In genomic region chr3:135891121-135891520, GRCh38 we compare ENCODE assay signal across 27 cellular contexts.
DNase-seq lines count a peak whose midpoint lies in the region; ATAC-seq, FAIRE-seq and TF ChIP-seq lines count a peak whose summit lies in the region.
"Had no signal": no experiment of that assay in that cellular context is flagged by ENCODE, and none has a peak within 500 bp of the region (broad histone marks: within the 10 kb centered on the region; RNA-seq: fewer than 3 reads in every experiment).

No MANE protein-coding gene starts in this region.

- no TSS peak for BruUV-seq in K562 (replicated peaks; lab: Mats Ljungman, UMichigan)

- DNase-seq in SK-N-SH (no peak), RPMI7951 (ENCODE audit: low read depth) (peak; percentile 69), K562 (ENCODE audit: extremely low read depth in 1 of 4, low spot score in 3 of 4) (no peak), HuH-7.5 (ENCODE audit: low spot score) (no peak), coronary artery (ENCODE audit: low spot score) (no peak)
- no peak for DNase-seq in central memory CD4-positive, alpha-beta T cell
- DNase-seq: 8988T; CD8-positive, alpha-beta memory T cell; DMS79; GDM1; KG1; NCI-H1105 treated with DMSO at 0.1 percent for 48 hours; NCI-H1694 treated with DMSO at 0.1 percent for 48 hours; NCI-H2107; NCI-H226; NCI-H524 treated with DMSO at 0.1 percent for 48 hours; Peyer's patch; SHP77; T-helper 2 cell had no signal

- TF ChIP-seq POLR2A in K562 (conservative IDR thresholded peaks at IDR 0.05): no peak

- no peak for TF ChIP-seq RAD21 in SK-N-SH (IDR thresholded peaks at IDR 0.05; ENCODE audit: low read length)
- no peak for TF ChIP-seq RAD21 in K562 (CRISPR knock-in tag; conservative IDR thresholded peaks at IDR 0.05 in 1 of 2, IDR thresholded peaks at IDR 0.05 in 1 of 2)

- H3K9me1 ChIP-seq in K562 (ENCODE audit: control insufficient read depth, insufficient read depth, low read length): no peaks in the 10 kb centered on the region

- no peak for FAIRE-seq in K562 (lab: Jason Lieb, UNC)
- FAIRE-seq: D721Med, GM12878, GM18507, H1 had no signal

- H3K79me2 ChIP-seq in SK-N-SH (ENCODE audit: insufficient read depth) (no peaks in the 10 kb centered on the region), K562 (ENCODE audit: control insufficient read depth, insufficient read depth, low read length) (no peaks in the 10 kb centered on the region)

- H3F3A ChIP-seq in SK-N-SH (replicated peaks; ENCODE audit: insufficient read depth): no peaks in the 10 kb centered on the region

- H3K27me3 ChIP-seq in SK-N-SH (ENCODE audit: insufficient read depth) (no peaks in the 10 kb centered on the region), K562 (ENCODE audit: control insufficient read depth in 2 of 2, insufficient read depth in 2 of 2, low read length in 2 of 2) (no peaks in the 10 kb centered on the region)
- H3K27me3 ChIP-seq: BLaER1, Peyer's patch had no signal

- H3K36me3 ChIP-seq in SK-N-SH (replicated peaks in 1 of 2; ENCODE audit: control insufficient read depth in 1 of 2, insufficient read depth in 2 of 2, low read length in 1 of 2) (no peaks in the 10 kb centered on the region), K562 (ENCODE audit: control insufficient read depth, insufficient read depth, low read length) (no peaks in the 10 kb centered on the region)
- H3K36me3 ChIP-seq: BLaER1, Peyer's patch had no signal

- intact Hi-C loops in K562 (cut with micrococcal nuclease): loop anchor here (10.0 kb wide), 2 partner anchors 1096 to 1286 kb away; partner anchors contain the start of gene EPHB1

- H3K27ac ChIP-seq in SK-N-SH (ENCODE audit: low read depth in 2 of 2, low read length in 1 of 2) (no peak overlapping the region), K562 (ENCODE audit: extremely low read depth, low read depth, low read length) (no peak overlapping the region), coronary artery (no peak overlapping the region)
- H3K27ac ChIP-seq: BLaER1, HL-60, Peyer's patch had no signal

- CTCF ChIA-PET in SK-N-SH (lab: Yijun Ruan, JAX): interaction anchor here (0.7 to 5.8 kb wide), 4 partner anchors 152 to 1290 kb away, joined by 3 to 29 read pairs (median 4); partner anchors contain the start of gene EPHB1
- CTCF ChIA-PET in K562 (lab: Yijun Ruan, JAX; ENCODE audit: low intra/inter-chr PET ratio): no interaction called here

- H3K9me2 ChIP-seq in SK-N-SH: no peaks in the 10 kb centered on the region

- H4K20me1 ChIP-seq in SK-N-SH (ENCODE audit: insufficient read depth): no peaks in the 10 kb centered on the region
- H4K20me1 ChIP-seq in K562 (replicated peaks; ENCODE audit: control insufficient read depth, insufficient read depth, low read length): no peaks in the 10 kb centered on the region
- H4K20me1 ChIP-seq: BLaER1 had no signal

- TF ChIP-seq EP300 in SK-N-SH (IDR thresholded peaks at IDR 0.05; ENCODE audit: borderline replicate concordance in 1 of 2, low read depth in 1 of 2, low read length in 1 of 2): no peak
- TF ChIP-seq EP300 in K562 (IDR thresholded peaks at IDR 0.05; ENCODE audit: low read length): no peak

- no peaks in the 10 kb centered on the region for H3K9me3 ChIP-seq in SK-N-SH
- H3K9me3 ChIP-seq in K562 (replicated peaks; ENCODE audit: control insufficient read depth, insufficient read depth, low read depth, low read length): no peaks in the 10 kb centered on the region
- H3K9me3 ChIP-seq: BLaER1, Peyer's patch had no signal

- H3K4me1 ChIP-seq in SK-N-SH (ENCODE audit: control insufficient read depth in 1 of 2, insufficient read depth in 2 of 2, low read depth in 1 of 2, low read length in 1 of 2): no peaks in the 10 kb centered on the region
- no peaks in the 10 kb centered on the region for H3K4me1 ChIP-seq in K562 (replicated peaks in 1 of 2; ENCODE audit: control insufficient read depth in 2 of 2, insufficient read depth in 2 of 2, low read length in 2 of 2)
- H3K4me1 ChIP-seq: BLaER1, Peyer's patch had no signal

- POLR2A ChIA-PET in SK-N-SH (lab: Yijun Ruan, JAX) (no interaction called here), K562 (lab: Yijun Ruan, JAX) (interaction anchor here (1.1 kb wide), 1 partner anchor 10 kb away, joined by 3 read pairs; no protein-coding TSS in a partner anchor)

- no peak overlapping the region for H3K4me3 ChIP-seq in SK-N-SH (ENCODE audit: low read depth in 2 of 2, low read length in 1 of 2)
- H3K4me3 ChIP-seq in K562: no peak overlapping the region
- H3K4me3 ChIP-seq in coronary artery: no peak overlapping the region
- H3K4me3 ChIP-seq: BLaER1, GM12878, Peyer's patch had no signal

- ATAC-seq in SK-N-SH treated with all-trans-retinoic acid at 6 μM for 48 hours (no peak), K562 (no peak), HG02938 (IDR thresholded peaks at IDR 0.05; ENCODE audit: unreplicated experiment) (no peak)
- ATAC-seq: GM12878 had no signal

- H3K4me2 ChIP-seq in SK-N-SH (no peak overlapping the region), K562 (ENCODE audit: insufficient read depth, low read length) (no peak overlapping the region)
- H3K4me2 ChIP-seq: BLaER1 had no signal

- H3K9ac ChIP-seq in SK-N-SH (no peak overlapping the region), K562 (ENCODE audit: insufficient read depth in 1 of 2, low read depth in 2 of 2, low read length in 2 of 2) (no peak overlapping the region)
- H3K9ac ChIP-seq: BLaER1 had no signal

- no peak for TF ChIP-seq CTCF in SK-N-SH (IDR thresholded peaks at IDR 0.05)
- no peak for TF ChIP-seq CTCF in K562 (IDR thresholded peaks at IDR 0.05 in 2 of 3, conservative IDR thresholded peaks at IDR 0.05 in 1 of 3; ENCODE audit: insufficient read depth in 2 of 3, low read depth in 1 of 3, low read length in 3 of 3)
- no peak for TF ChIP-seq CTCF in coronary artery (IDR thresholded peaks at IDR 0.05)

- in situ Hi-C loops in K562 (cut with MboI): loop anchor here (25.0 kb wide), 1 partner anchor 1104 kb away; the partner anchor contains the start of gene EPHB1

- H2AFZ ChIP-seq in SK-N-SH (ENCODE audit: low read depth): no peak overlapping the region
- H2AFZ ChIP-seq in K562 (ENCODE audit: low read depth, low read length): no peak overlapping the region

- WGBS in SK-N-SH (ENCODE audit: low lambda C conversion rate): 37% methylated on average over 4 of the region's 4 CpGs
- WGBS in K562 (ENCODE audit: insufficient coverage, low coverage, missing lambda C conversion rate): 0% methylated on average over 4 of the region's 4 CpGs

TF ChIP-seq in SK-N-SH, 30 proteins besides CTCF, POLR2A, EP300 and RAD21:
- no peak for TF ChIP-seq FOXM1 (IDR thresholded peaks at IDR 0.05; ENCODE audit: low read depth)
- TF ChIP-seq TAF1 (IDR thresholded peaks at IDR 0.05; ENCODE audit: borderline replicate concordance, low read depth, low read length): no peak
- TF ChIP-seq USF1 (IDR thresholded peaks at IDR 0.05; ENCODE audit: borderline replicate concordance, low read depth): peak; percentile 37; the same call in 1 of the 2 replicates

TF ChIP-seq in SK-N-SH treated with all-trans-retinoic acid at 6 μM for 48 hours, 23 proteins besides CTCF, POLR2A, EP300 and RAD21 (continues in another document):
- no peak for TF ChIP-seq PPARA (CRISPR knock-in tag; IDR thresholded peaks at IDR 0.05; ENCODE audit: borderline replicate concordance)
- no peak for TF ChIP-seq ZFP3 (CRISPR knock-in tag; IDR thresholded peaks at IDR 0.05)
- TF ChIP-seq, protein P1, sequence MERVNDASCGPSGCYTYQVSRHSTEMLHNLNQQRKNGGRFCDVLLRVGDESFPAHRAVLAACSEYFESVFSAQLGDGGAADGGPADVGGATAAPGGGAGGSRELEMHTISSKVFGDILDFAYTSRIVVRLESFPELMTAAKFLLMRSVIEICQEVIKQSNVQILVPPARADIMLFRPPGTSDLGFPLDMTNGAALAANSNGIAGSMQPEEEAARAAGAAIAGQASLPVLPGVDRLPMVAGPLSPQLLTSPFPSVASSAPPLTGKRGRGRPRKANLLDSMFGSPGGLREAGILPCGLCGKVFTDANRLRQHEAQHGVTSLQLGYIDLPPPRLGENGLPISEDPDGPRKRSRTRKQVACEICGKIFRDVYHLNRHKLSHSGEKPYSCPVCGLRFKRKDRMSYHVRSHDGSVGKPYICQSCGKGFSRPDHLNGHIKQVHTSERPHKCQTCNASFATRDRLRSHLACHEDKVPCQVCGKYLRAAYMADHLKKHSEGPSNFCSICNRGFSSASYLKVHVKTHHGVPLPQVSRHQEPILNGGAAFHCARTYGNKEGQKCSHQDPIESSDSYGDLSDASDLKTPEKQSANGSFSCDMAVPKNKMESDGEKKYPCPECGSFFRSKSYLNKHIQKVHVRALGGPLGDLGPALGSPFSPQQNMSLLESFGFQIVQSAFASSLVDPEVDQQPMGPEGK (CRISPR knock-in tag; IDR thresholded peaks at IDR 0.05; ENCODE audit: borderline replicate concordance): no peak
- no peak for TF ChIP-seq ISL1 (CRISPR knock-in tag; IDR thresholded peaks at IDR 0.05)
- no peak for TF ChIP-seq ZC3H10 (CRISPR knock-in tag; IDR thresholded peaks at IDR 0.05)
- no peak for TF ChIP-seq TCF4 (CRISPR knock-in tag; IDR thresholded peaks at IDR 0.05; ENCODE audit: borderline replicate concordance)
- TF ChIP-seq CSDC2 (CRISPR knock-in tag; IDR thresholded peaks at IDR 0.05): no peak
- no peak for TF ChIP-seq GLIS3 (CRISPR knock-in tag; IDR thresholded peaks at IDR 0.05)

TF ChIP-seq in K562, 482 proteins besides CTCF, POLR2A, EP300 and RAD21:
- TF ChIP-seq RAD51 (IDR thresholded peaks at IDR 0.05; ENCODE audit: borderline replicate concordance, low read depth) (peak; percentile 29; the same call in 1 of the 2 replicates), USF2 (CRISPR knock-in tag; IDR thresholded peaks at IDR 0.05) (peak; percentile 65), ARNT (IDR thresholded peaks at IDR 0.05) (no peak), NR2C1 (IDR thresholded peaks at IDR 0.05) (no peak), NR2C1 (tag; IDR thresholded peaks at IDR 0.05) (no peak)

Comparison
In these comparisons a context has a peak if more than half of its experiments do, and no peak if none do; other contexts are left out.
1. Of the 27 proteins assayed by ChIP-seq in both K562 and SK-N-SH: peak only in K562: USF2; only in SK-N-SH: USF1; in both: none; in neither: 25.